ENCODE assay signal across 7 cellular contexts in the genomic region with DNA sequence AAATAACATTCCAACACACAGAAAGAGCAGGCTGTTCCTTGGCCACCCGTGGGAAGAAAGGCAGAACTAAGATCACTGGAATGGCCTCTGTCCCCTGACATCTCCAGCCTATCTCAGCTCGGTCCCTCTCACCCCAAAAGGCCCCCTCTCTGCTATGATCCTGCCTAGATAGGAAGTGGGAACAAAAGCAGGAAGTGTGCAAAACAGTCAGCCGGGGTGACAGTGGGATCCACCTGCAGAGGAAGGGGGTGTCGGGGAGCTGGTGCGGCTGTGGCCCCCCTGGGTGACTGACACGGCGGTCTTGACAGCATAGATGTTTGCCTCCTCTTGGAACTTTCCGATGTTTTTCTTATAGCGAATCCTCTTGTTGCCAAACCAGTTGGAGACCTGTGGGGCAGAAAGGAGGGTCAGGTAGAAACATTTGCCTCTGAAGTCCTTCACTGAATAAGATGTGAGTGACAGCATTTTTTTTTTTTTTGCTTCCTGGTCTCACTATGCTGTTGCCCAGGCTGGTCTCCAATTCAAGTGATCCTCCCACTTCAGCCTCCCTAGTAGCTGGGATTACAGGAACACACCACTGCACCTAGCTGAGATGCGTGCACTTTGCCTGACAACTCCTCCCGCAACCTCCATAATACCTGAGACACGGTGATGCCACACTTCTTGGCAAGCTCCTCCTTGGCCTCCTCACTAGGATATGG. TPM values are rescaled to one million over a fixed set of nuclear protein-coding genes. Genes with fewer than 3 reads are reported as not detected.
DNase-seq lines count a peak whose midpoint lies in the region; ATAC-seq, FAIRE-seq and TF ChIP-seq lines count a peak whose summit lies in the region.
"Had no signal": no experiment of that assay in that cellular context is flagged by ENCODE, and none has a peak within 500 bp of the region (broad histone marks: within the 10 kb centered on the region; RNA-seq: fewer than 3 reads in every experiment).

No MANE protein-coding gene starts in this region.

- H3K79me1 ChIP-seq in neuronal stem cell (ENCODE audit: low read depth, low read length): peaks cover 7% of the 10 kb centered on the region

- no peak overlapping the region for H3K9ac ChIP-seq in neuronal stem cell (ENCODE audit: low read depth, low read length, poor library complexity)

- no peaks in the 10 kb centered on the region for H3K27me3 ChIP-seq in neuronal stem cell (ENCODE audit: control insufficient read depth in 3 of 3, insufficient read depth in 3 of 3, low read depth in 1 of 3, low read length in 3 of 3)

- H3K9me3 ChIP-seq in neuronal stem cell (replicated peaks in 1 of 2; ENCODE audit: control insufficient read depth in 2 of 2, insufficient read depth in 1 of 2, low read depth in 1 of 2, low read length in 2 of 2): no peaks in the 10 kb centered on the region

- no peak overlapping the region for H4K91ac ChIP-seq in neuronal stem cell (ENCODE audit: low read depth, low read length, poor library complexity)

- H2BK5ac ChIP-seq in neuronal stem cell (ENCODE audit: low read length): no peak overlapping the region

- no peak overlapping the region for H3K14ac ChIP-seq in neuronal stem cell (ENCODE audit: low read length)

- peak overlapping the region; percentile 26 for H3K27ac ChIP-seq in neuronal stem cell (replicated peaks; ENCODE audit: low read length)

- no CpG with 5 or more reads among the region's 12 CpGs for WGBS in neuronal stem cell (ENCODE audit: extremely low coverage in 2 of 2, insufficient read length in 2 of 2, insufficient replicate concordance in 1 of 2), 2 donors

- H3K4me2 ChIP-seq in neuronal stem cell (ENCODE audit: insufficient read depth, low read length, poor library complexity, severe bottlenecking): no peak overlapping the region

- in situ Hi-C loops in KBM-7 (cut with MboI; ENCODE audit: low pct_unique_long_range_greater_than_20kb, low sequenced_read_pairs): no loop called here

- no peak for ATAC-seq in activated naive CD4-positive, alpha-beta T cell treated with anti-CD3 and anti-CD28 coated beads, Interleukin-2, amount 50 U/mL, for 72 hours
- no peak for ATAC-seq in HG02610 (IDR thresholded peaks at IDR 0.05; ENCODE audit: unreplicated experiment)

- no peaks in the 10 kb centered on the region for H3K9me3 Mint-ChIP-seq in activated naive CD4-positive, alpha-beta T cell treated with anti-CD3 and anti-CD28 coated beads, Interleukin-2, amount 50 U/mL, for 72 hours

- no peak overlapping the region for H2BK12ac ChIP-seq in neuronal stem cell (ENCODE audit: low read length)

- no peak overlapping the region for H2AFZ ChIP-seq in neuronal stem cell (ENCODE audit: low read length)

- DNase-seq in GM12891 (ENCODE audit: insufficient read length, low spot score) (no peak), neuronal stem cell (ENCODE audit: low spot score) (no peak), KBM-7 (no peak), C1 segment of cervical spinal cord (lab: John Stamatoyannopoulos, UW) (no peak)
- no peak for DNase-seq in activated naive CD4-positive, alpha-beta T cell treated with anti-CD3 and anti-CD28 coated beads, Interleukin-2, amount 50 U/mL, for 72 hours (ENCODE audit: low spot score in 2 of 2)
- DNase-seq: NCI-H1417 treated with DMSO at 0.1 percent for 48 hours had no signal

- peaks cover 28 to 51% of the 10 kb centered on the region in 2 donors for H3K36me3 ChIP-seq in neuronal stem cell (replicated peaks in 1 of 2; ENCODE audit: control insufficient read depth in 2 of 2, insufficient read depth in 2 of 2, low read length in 2 of 2)

- no peak overlapping the region for H3K4ac ChIP-seq in neuronal stem cell (ENCODE audit: low read length)

- peak overlapping the region; percentile 94 for H3K27ac Mint-ChIP-seq in activated naive CD4-positive, alpha-beta T cell treated with anti-CD3 and anti-CD28 coated beads, Interleukin-2, amount 50 U/mL, for 72 hours

- peaks cover 45 to 51% of the 10 kb centered on the region in 2 donors for H3K36me3 Mint-ChIP-seq in activated naive CD4-positive, alpha-beta T cell treated with anti-CD3 and anti-CD28 coated beads, Interleukin-2, amount 50 U/mL, for 72 hours

- H4K8ac ChIP-seq in neuronal stem cell (ENCODE audit: low read depth, low read length): no peak overlapping the region

- no peak overlapping the region for H3K23ac ChIP-seq in neuronal stem cell (ENCODE audit: low read depth, low read length, poor library complexity)

- H3K4me1 ChIP-seq in neuronal stem cell (ENCODE audit: control insufficient read depth in 2 of 2, insufficient read depth in 1 of 2, low read depth in 1 of 2, low read length in 2 of 2): peaks cover 18 to 23% of the 10 kb centered on the region in 2 donors

- no peak for TF ChIP-seq POLR2A in GM12891 (IDR thresholded peaks at IDR 0.05; ENCODE audit: low read depth, low read length)

- no peak overlapping the region for H2BK15ac ChIP-seq in neuronal stem cell (ENCODE audit: low read length)

- FAIRE-seq in GM12891 (lab: Jason Lieb, UNC): no peak

- H3K18ac ChIP-seq in neuronal stem cell (ENCODE audit: low read length): no peak overlapping the region

- H2BK120ac ChIP-seq in neuronal stem cell (ENCODE audit: low read depth, low read length): no peak overlapping the region

- H2AK5ac ChIP-seq in neuronal stem cell (ENCODE audit: low read depth, low read length): no peak overlapping the region

- H3K4me3 ChIP-seq in neuronal stem cell (ENCODE audit: low read length in 2 of 2): peak overlapping the region in 1 of 2 donors; percentile 15

TF ChIP-seq in GM12891, 5 proteins besides CTCF, POLR2A, EP300 and RAD21:
- TF ChIP-seq POLR2AphosphoS5 (IDR thresholded peaks at IDR 0.05; ENCODE audit: low read depth, low read length) (no peak), PAX5 (IDR thresholded peaks at IDR 0.05; ENCODE audit: insufficient read depth, low read length, severe bottlenecking) (no peak), SPI1 (IDR thresholded peaks at IDR 0.05; ENCODE audit: low read depth, low read length) (peak; percentile 63)
TF ChIP-seq in GM12891: peak in this region for 1.

RNA-seq across cellular contexts. Expression of a gene that starts 2.8 kb away (rescaled TPM):
- 53.1 TPM for polyA plus RNA-seq in GM12891 (2012; ENCODE audit: low read depth, missing spikeins)
- total RNA-seq in activated naive CD4-positive, alpha-beta T cell treated with anti-CD3 and anti-CD28 coated beads, Interleukin-2, amount 50 U/mL, for 72 hours: 10 to 100 TPM; 65.4 to 88.7 TPM
- 154 TPM for polyA plus RNA-seq in neuronal stem cell (2013, experiment 1 of 2)
- 155 TPM for polyA plus RNA-seq in neuronal stem cell (2013, experiment 2 of 2)

RNA-seq across cellular contexts. Expression of a gene that starts 3.1 kb away (rescaled TPM):
- 12.8 TPM for polyA plus RNA-seq in GM12891 (2012; ENCODE audit: low read depth, missing spikeins)
- total RNA-seq in activated naive CD4-positive, alpha-beta T cell treated with anti-CD3 and anti-CD28 coated beads, Interleukin-2, amount 50 U/mL, for 72 hours: 10 to 100 TPM; 21.6 to 26.3 TPM
- polyA plus RNA-seq in neuronal stem cell (2013, experiment 1 of 2): 19.9 TPM
- 18.7 TPM for polyA plus RNA-seq in neuronal stem cell (2013, experiment 2 of 2)

RNA-seq across cellular contexts. Expression of a gene that starts 5.3 kb away (rescaled TPM):
- polyA plus RNA-seq in GM12891 (2012; ENCODE audit: low read depth, missing spikeins): 155 TPM
- total RNA-seq in activated naive CD4-positive, alpha-beta T cell treated with anti-CD3 and anti-CD28 coated beads, Interleukin-2, amount 50 U/mL, for 72 hours: 100 to 1,000 TPM in 1 of 2 donors, 10 to 100 TPM in 1; 84.9 to 151 TPM
- polyA plus RNA-seq in neuronal stem cell (2013, experiment 1 of 2): 4.2 TPM
- 4.2 TPM for polyA plus RNA-seq in neuronal stem cell (2013, experiment 2 of 2)

RNA-seq across cellular contexts. Expression of a gene that starts 9.0 kb away (rescaled TPM):
- 97.5 TPM for polyA plus RNA-seq in GM12891 (2012; ENCODE audit: low read depth, missing spikeins)
- 10 to 100 TPM; 62.6 to 86.2 TPM for total RNA-seq in activated naive CD4-positive, alpha-beta T cell treated with anti-CD3 and anti-CD28 coated beads, Interleukin-2, amount 50 U/mL, for 72 hours
- 152 TPM for polyA plus RNA-seq in neuronal stem cell (2013, experiment 1 of 2)
- polyA plus RNA-seq in neuronal stem cell (2013, experiment 2 of 2): 145 TPM

RNA-seq across cellular contexts. Expression of a gene that starts 11.3 kb away (rescaled TPM):
- 26.8 TPM for polyA plus RNA-seq in GM12891 (2012; ENCODE audit: low read depth, missing spikeins)
- total RNA-seq in activated naive CD4-positive, alpha-beta T cell treated with anti-CD3 and anti-CD28 coated beads, Interleukin-2, amount 50 U/mL, for 72 hours: 10 to 100 TPM; 33.2 to 35.0 TPM
- 110 TPM for polyA plus RNA-seq in neuronal stem cell (2013, experiment 1 of 2)
- 106 TPM for polyA plus RNA-seq in neuronal stem cell (2013, experiment 2 of 2)
